ENCODE assay signal across 3 cellular contexts in the genomic region with DNA sequence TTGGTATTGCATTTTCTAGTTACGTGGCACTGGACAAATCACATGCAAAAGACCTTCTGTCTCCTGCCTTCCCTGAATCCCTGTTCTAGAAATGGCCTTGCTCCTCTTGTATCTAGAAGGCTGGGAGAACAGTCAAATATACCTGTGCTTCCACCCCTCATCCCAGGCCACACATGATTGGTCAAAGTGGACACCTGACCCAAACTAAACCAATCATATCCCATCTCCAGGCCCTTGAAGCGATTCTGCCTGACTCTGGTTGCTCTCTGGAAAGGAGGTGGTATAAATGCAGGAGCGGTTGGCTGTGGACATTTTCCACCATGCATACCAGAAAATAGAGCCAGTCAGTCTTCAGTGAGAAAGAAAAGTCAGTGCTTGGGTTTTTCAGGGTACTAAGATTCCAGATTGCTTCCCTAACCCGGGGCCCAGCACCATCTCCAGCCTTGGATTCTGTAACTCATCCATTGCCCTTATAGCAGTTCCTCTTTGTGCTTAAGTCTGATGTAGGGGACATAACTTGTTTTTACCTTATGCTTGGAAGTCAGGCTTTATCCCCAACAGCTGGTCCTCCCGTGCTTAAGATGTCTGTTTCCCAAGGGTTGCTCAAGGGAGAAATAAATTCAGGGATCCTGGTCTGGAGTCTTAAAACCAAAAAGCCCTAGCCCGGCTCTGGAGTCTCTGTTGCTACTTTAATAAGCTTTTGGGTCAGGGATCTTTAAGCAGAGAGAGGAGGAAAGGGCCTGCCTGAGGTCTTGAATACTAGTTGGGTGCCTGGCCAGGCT.
TF ChIP-seq lines count a peak whose summit lies in the region.

No MANE protein-coding gene starts in this region.

TF ChIP-seq in GM23338, 12 proteins besides CTCF, POLR2A, EP300 and RAD21 (continues in another document):
- TF ChIP-seq, protein P1, sequence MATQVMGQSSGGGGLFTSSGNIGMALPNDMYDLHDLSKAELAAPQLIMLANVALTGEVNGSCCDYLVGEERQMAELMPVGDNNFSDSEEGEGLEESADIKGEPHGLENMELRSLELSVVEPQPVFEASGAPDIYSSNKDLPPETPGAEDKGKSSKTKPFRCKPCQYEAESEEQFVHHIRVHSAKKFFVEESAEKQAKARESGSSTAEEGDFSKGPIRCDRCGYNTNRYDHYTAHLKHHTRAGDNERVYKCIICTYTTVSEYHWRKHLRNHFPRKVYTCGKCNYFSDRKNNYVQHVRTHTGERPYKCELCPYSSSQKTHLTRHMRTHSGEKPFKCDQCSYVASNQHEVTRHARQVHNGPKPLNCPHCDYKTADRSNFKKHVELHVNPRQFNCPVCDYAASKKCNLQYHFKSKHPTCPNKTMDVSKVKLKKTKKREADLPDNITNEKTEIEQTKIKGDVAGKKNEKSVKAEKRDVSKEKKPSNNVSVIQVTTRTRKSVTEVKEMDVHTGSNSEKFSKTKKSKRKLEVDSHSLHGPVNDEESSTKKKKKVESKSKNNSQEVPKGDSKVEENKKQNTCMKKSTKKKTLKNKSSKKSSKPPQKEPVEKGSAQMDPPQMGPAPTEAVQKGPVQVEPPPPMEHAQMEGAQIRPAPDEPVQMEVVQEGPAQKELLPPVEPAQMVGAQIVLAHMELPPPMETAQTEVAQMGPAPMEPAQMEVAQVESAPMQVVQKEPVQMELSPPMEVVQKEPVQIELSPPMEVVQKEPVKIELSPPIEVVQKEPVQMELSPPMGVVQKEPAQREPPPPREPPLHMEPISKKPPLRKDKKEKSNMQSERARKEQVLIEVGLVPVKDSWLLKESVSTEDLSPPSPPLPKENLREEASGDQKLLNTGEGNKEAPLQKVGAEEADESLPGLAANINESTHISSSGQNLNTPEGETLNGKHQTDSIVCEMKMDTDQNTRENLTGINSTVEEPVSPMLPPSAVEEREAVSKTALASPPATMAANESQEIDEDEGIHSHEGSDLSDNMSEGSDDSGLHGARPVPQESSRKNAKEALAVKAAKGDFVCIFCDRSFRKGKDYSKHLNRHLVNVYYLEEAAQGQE (IDR thresholded peaks at IDR 0.05; ENCODE audit: unreplicated experiment) = no peak

TF ChIP-seq in IMR-90, 13 proteins besides CTCF, POLR2A, EP300 and RAD21:
- TF ChIP-seq MAZ (IDR thresholded peaks at IDR 0.05; ENCODE audit: borderline replicate concordance, low read depth, low read length) (no peak), RCOR1 (IDR thresholded peaks at IDR 0.05; ENCODE audit: insufficient replicate concordance, low read length) (no peak)
- TF ChIP-seq, protein P2, sequence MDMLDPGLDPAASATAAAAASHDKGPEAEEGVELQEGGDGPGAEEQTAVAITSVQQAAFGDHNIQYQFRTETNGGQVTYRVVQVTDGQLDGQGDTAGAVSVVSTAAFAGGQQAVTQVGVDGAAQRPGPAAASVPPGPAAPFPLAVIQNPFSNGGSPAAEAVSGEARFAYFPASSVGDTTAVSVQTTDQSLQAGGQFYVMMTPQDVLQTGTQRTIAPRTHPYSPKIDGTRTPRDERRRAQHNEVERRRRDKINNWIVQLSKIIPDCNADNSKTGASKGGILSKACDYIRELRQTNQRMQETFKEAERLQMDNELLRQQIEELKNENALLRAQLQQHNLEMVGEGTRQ (IDR thresholded peaks at IDR 0.05; ENCODE audit: low read depth, low read length) = peak; percentile 33; the same call in 1 of the 2 replicates

TF ChIP-seq in WTC11, 78 proteins besides CTCF, POLR2A, EP300 and RAD21:
- TF ChIP-seq, protein P2 (CRISPR knock-in tag; IDR thresholded peaks at IDR 0.05) = peak; percentile 70
- TF ChIP-seq EMX1 (CRISPR knock-in tag; IDR thresholded peaks at IDR 0.05) = no peak
